9 cellular contexts compared by ENCODE assay signal in the genomic region with DNA sequence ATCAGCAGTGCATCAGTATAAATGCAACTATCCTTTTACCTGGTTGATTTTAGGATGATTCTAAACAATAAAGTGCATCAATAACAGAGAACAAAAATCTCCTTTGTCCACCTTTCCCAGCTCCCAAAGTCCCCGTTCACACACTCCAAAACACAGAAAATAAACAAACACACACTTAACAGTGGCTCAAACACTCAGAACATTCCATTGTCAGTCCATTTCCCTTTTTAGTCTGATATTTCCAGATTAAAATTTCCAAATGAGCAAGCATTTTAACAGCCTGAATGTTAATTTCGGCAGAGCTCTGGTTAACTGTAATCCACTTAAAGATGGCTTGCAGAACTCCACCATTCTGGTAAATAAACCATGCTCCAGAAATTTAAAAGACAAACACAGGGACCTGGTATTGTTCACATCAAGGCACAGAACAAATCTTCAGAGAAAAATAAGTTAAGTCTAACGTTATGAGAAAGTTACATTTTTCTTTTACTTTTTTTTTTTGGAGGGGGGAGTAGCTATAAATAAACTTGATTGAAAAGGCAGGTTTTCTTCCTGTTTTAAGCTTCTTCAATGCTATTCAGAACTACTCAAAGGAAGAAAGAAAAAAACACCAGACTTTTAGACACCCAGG.
DNase-seq lines count a peak whose midpoint lies in the region; ATAC-seq, FAIRE-seq and TF ChIP-seq lines count a peak whose summit lies in the region.
"Had no signal": no experiment of that assay in that cellular context is flagged by ENCODE, and none has a peak within 500 bp of the region (broad histone marks: within the 10 kb centered on the region; RNA-seq: fewer than 3 reads in every experiment).

No MANE protein-coding gene starts in this region.

- H3K9ac ChIP-seq in HUES64 (ENCODE audit: low read depth, low read length), result peak overlapping the region; percentile 73; the same call in 1 of the 2 replicates

- 18% methylated on average over 3 of the region's 3 CpGs for WGBS in A549 (ENCODE audit: missing lambda C conversion rate)
- WGBS in HUES64, result 53% methylated on average over 3 of the region's 3 CpGs

- CTCF ChIA-PET in A549 (lab: Yijun Ruan, JAX), result interaction anchor here (0.6 to 1.8 kb wide), 13 partner anchors 8 to 184 kb away, joined by 3 to 9 read pairs (median 4); no protein-coding TSS in a partner anchor
- CTCF ChIA-PET in activated naive CD4-positive, alpha-beta T cell treated with anti-CD3 and anti-CD28 coated beads for 36 hours (lab: Charles Lee), result interaction anchor here (0.8 to 2.5 kb wide), 10 partner anchors 9 to 183 kb away, joined by 3 to 27 read pairs (median 4); no protein-coding TSS in a partner anchor

- H3K36me3 Mint-ChIP-seq in activated naive CD4-positive, alpha-beta T cell treated with anti-CD3 and anti-CD28 coated beads for 36 hours (ENCODE audit: low read depth), result no peaks in the 10 kb centered on the region

- in situ Hi-C loops in GM13976 (cut with MboI; ENCODE audit: low sequenced_read_pairs, unreplicated experiment), result no loop called here

- H3K4me3 Mint-ChIP-seq in activated naive CD4-positive, alpha-beta T cell treated with anti-CD3 and anti-CD28 coated beads for 36 hours, result no peak overlapping the region
- H3K4me3 Mint-ChIP-seq: central memory CD8-positive, alpha-beta T cell had no signal

- no peak for TF ChIP-seq RAD21 in A549 (conservative IDR thresholded peaks at IDR 0.05 in 1 of 2, IDR thresholded peaks at IDR 0.05 in 1 of 2)

- H3K27me3 ChIP-seq in HUES64 (ENCODE audit: insufficient read depth, low read length), result no peaks in the 10 kb centered on the region; the same call in 1 of the 2 replicates

- POLR2A ChIA-PET in A549 (lab: Yijun Ruan, JAX), result interaction anchor here (0.6 to 2.0 kb wide), 7 partner anchors 11 to 1255 kb away, joined by 3 to 20 read pairs (median 4); no protein-coding TSS in a partner anchor

- no peak for TF ChIP-seq POLR2A in A549 (IDR thresholded peaks at IDR 0.05; ENCODE audit: low read length)

- no peak overlapping the region for H3K27ac Mint-ChIP-seq in activated naive CD4-positive, alpha-beta T cell treated with anti-CD3 and anti-CD28 coated beads for 36 hours

- no peak for FAIRE-seq in A549 (lab: Jason Lieb, UNC)

- no peaks in the 10 kb centered on the region for H3K4me1 Mint-ChIP-seq in activated naive CD4-positive, alpha-beta T cell treated with anti-CD3 and anti-CD28 coated beads for 36 hours (ENCODE audit: low read depth)
- H3K4me1 Mint-ChIP-seq: central memory CD8-positive, alpha-beta T cell had no signal

- H3K4me1 ChIP-seq in A549 (peaks cover 52% of the 10 kb centered on the region), HUES64 (ENCODE audit: insufficient read depth, low read length) (peaks cover 30% of the 10 kb centered on the region), mucosa of descending colon (ENCODE audit: low read depth) (peaks cover 7% of the 10 kb centered on the region)

- H3K36me3 ChIP-seq in HUES64 (ENCODE audit: insufficient read depth, low read length) (no peaks in the 10 kb centered on the region), mucosa of descending colon (ENCODE audit: low read depth) (no peaks in the 10 kb centered on the region)

- intact Hi-C loops in mucosa of descending colon (cut with DNase I, micrococcal nuclease), result no loop called here
- intact Hi-C loops in activated naive CD4-positive, alpha-beta T cell treated with anti-CD3 and anti-CD28 coated beads for 36 hours (cut with micrococcal nuclease), result loop anchor here (1.0 to 5.0 kb wide), 6 partner anchors 28 to 675 kb away; a partner anchor contains a TSS

- H3K4me3 ChIP-seq in A549 (peak overlapping the region; percentile 46), HUES64 (ENCODE audit: low read length) (peak overlapping the region; percentile 64), mucosa of descending colon (peak overlapping the region; percentile 1)

- peak overlapping the region; percentile 86 for H3K4me2 ChIP-seq in A549

- H3K27ac ChIP-seq in A549, result peak overlapping the region; percentile 73 to 92
- H3K27ac ChIP-seq in HUES64 (ENCODE audit: low read depth, low read length), result peak overlapping the region; percentile 88; the same call in 1 of the 2 replicates
- H3K27ac ChIP-seq in caudate nucleus (ENCODE audit: low read depth, low read length), result peak overlapping the region; percentile 75

- no peaks in the 10 kb centered on the region for H3K9me3 Mint-ChIP-seq in activated naive CD4-positive, alpha-beta T cell treated with anti-CD3 and anti-CD28 coated beads for 36 hours
- H3K9me3 Mint-ChIP-seq: central memory CD8-positive, alpha-beta T cell had no signal

- no peak for TF ChIP-seq EP300 in A549 (IDR thresholded peaks at IDR 0.05)

- ATAC-seq in A549, result no peak
- ATAC-seq in mucosa of descending colon, result no peak
- no peak for ATAC-seq in GM18511 (IDR thresholded peaks at IDR 0.05; ENCODE audit: unreplicated experiment)
- no peak for ATAC-seq in GM19328 (IDR thresholded peaks at IDR 0.05; ENCODE audit: unreplicated experiment)

- H3K9me3 ChIP-seq in A549, result no peaks in the 10 kb centered on the region
- H3K9me3 ChIP-seq in HUES64 (ENCODE audit: insufficient read depth, low read depth, low read length), result no peaks in the 10 kb centered on the region
- H3K9me3 ChIP-seq in mucosa of descending colon, result no peaks in the 10 kb centered on the region

- TF ChIP-seq CTCF in A549 (IDR thresholded peaks at IDR 0.05) (no peak), mucosa of descending colon (IDR thresholded peaks at IDR 0.05) (no peak), GM13976 (IDR thresholded peaks at IDR 0.05; ENCODE audit: borderline replicate concordance, control extremely low read depth, extremely low read depth, insufficient read depth, missing control alignments) (no peak)

- no peak for DNase-seq in A549 (ENCODE audit: low read depth in 1 of 2, low spot score in 1 of 2)
- DNase-seq in caudate nucleus (lab: John Stamatoyannopoulos, UW), result no peak
- DNase-seq in mucosa of descending colon, result no peak
- DNase-seq in GM13976 (ENCODE audit: low spot score), result no peak
- DNase-seq in activated naive CD4-positive, alpha-beta T cell treated with anti-CD3 and anti-CD28 coated beads for 36 hours, result no peak

- no peaks in the 10 kb centered on the region for H3K27me3 Mint-ChIP-seq in activated naive CD4-positive, alpha-beta T cell treated with anti-CD3 and anti-CD28 coated beads for 36 hours (ENCODE audit: low read depth)
- H3K27me3 Mint-ChIP-seq: central memory CD8-positive, alpha-beta T cell had no signal

TF ChIP-seq in A549, 52 proteins besides CTCF, POLR2A, EP300 and RAD21 (continues in another document):
- TF ChIP-seq ZSCAN20 (CRISPR knock-in tag; IDR thresholded peaks at IDR 0.05) (no peak), BHLHE40 (IDR thresholded peaks at IDR 0.05; ENCODE audit: low read depth, low read length) (no peak), TP53 (CRISPR knock-in tag; IDR thresholded peaks at IDR 0.05) (no peak), FOSB (CRISPR knock-in tag; IDR thresholded peaks at IDR 0.05) (no peak), RNF2 (IDR thresholded peaks at IDR 0.05; ENCODE audit: borderline replicate concordance, low read depth) (no peak), RARB (CRISPR knock-in tag; IDR thresholded peaks at IDR 0.05) (no peak), JUNB (IDR thresholded peaks at IDR 0.05) (no peak), HOXA7 (CRISPR knock-in tag; IDR thresholded peaks at IDR 0.05) (no peak), SMC3 (IDR thresholded peaks at IDR 0.05) (no peak), RCOR1 (IDR thresholded peaks at IDR 0.05; ENCODE audit: low read depth, low read length) (no peak), MAZ (IDR thresholded peaks at IDR 0.05; ENCODE audit: borderline replicate concordance, low read depth, low read length) (no peak), RFX5 (IDR thresholded peaks at IDR 0.05) (no peak)
- TF ChIP-seq, protein P1, sequence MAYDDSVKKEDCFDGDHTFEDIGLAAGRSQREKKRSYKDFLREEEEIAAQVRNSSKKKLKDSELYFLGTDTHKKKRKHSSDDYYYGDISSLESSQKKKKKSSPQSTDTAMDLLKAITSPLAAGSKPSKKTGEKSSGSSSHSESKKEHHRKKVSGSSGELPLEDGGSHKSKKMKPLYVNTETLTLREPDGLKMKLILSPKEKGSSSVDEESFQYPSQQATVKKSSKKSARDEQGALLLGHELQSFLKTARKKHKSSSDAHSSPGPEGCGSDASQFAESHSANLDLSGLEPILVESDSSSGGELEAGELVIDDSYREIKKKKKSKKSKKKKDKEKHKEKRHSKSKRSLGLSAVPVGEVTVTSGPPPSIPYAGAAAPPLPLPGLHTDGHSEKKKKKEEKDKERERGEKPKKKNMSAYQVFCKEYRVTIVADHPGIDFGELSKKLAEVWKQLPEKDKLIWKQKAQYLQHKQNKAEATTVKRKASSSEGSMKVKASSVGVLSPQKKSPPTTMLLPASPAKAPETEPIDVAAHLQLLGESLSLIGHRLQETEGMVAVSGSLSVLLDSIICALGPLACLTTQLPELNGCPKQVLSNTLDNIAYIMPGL (CRISPR knock-in tag; IDR thresholded peaks at IDR 0.05; ENCODE audit: borderline replicate concordance), result no peak
- TF ChIP-seq, protein P2, sequence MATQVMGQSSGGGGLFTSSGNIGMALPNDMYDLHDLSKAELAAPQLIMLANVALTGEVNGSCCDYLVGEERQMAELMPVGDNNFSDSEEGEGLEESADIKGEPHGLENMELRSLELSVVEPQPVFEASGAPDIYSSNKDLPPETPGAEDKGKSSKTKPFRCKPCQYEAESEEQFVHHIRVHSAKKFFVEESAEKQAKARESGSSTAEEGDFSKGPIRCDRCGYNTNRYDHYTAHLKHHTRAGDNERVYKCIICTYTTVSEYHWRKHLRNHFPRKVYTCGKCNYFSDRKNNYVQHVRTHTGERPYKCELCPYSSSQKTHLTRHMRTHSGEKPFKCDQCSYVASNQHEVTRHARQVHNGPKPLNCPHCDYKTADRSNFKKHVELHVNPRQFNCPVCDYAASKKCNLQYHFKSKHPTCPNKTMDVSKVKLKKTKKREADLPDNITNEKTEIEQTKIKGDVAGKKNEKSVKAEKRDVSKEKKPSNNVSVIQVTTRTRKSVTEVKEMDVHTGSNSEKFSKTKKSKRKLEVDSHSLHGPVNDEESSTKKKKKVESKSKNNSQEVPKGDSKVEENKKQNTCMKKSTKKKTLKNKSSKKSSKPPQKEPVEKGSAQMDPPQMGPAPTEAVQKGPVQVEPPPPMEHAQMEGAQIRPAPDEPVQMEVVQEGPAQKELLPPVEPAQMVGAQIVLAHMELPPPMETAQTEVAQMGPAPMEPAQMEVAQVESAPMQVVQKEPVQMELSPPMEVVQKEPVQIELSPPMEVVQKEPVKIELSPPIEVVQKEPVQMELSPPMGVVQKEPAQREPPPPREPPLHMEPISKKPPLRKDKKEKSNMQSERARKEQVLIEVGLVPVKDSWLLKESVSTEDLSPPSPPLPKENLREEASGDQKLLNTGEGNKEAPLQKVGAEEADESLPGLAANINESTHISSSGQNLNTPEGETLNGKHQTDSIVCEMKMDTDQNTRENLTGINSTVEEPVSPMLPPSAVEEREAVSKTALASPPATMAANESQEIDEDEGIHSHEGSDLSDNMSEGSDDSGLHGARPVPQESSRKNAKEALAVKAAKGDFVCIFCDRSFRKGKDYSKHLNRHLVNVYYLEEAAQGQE (IDR thresholded peaks at IDR 0.05), result no peak

Comparison
In these comparisons a context has a peak if more than half of its experiments do, and no peak if none do; other contexts are left out.
1. H3K4me3 ChIP-seq: peak in every context shown above with its lines; median percentile 64 in HUES64; 46 in A549; 1 in mucosa of descending colon.